13 cellular contexts compared by ENCODE assay signal in the genomic region with DNA sequence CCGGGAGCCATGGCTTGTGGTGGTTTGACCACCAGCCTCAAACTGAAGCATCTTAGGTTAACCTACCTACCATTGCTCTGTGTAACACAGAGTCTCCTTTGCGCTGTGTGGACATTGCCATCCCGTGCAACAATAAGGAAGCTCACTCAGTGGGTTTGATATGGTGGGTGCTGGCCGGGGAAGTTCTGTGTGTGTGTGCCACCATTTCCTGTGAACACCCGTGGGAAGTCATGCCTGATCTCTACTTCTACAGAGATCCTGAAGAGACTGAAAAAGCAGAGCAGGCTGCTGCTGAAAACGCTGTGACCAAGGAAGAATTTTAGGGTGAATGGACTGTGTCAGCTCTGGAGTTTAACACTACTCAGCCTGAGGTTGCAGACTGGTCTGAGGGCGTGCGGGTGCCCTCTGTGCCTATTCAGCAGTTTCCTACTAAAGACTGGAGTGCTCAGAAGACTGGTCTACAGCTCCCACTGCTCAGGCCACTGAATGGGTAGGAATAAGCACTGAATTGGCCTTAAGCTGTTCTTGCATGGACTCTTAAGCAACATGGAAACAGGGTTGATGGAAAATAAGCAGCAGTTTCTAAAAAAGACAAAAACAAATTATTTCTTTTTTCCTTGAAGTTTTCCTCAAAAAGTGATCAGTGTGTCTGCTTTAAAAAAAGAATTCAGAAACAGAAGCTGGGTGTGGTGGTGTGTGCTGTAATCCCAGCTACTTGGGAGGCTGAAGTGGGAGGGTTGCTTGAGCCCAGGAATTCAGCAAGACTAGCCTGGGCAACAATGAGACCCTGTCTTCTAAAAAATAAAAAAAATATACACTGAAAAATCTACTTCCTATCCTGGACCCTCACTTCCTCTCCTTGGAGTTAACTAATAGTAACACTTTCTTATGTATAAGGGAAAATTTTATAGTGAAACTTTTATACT. TPM values are rescaled to one million over a fixed set of nuclear protein-coding genes. Genes with fewer than 3 reads are reported as not detected.
DNase-seq lines count a peak whose midpoint lies in the region; ATAC-seq and TF ChIP-seq lines count a peak whose summit lies in the region.
"Had no signal": no experiment of that assay in that cellular context is flagged by ENCODE, and none has a peak within 500 bp of the region (broad histone marks: within the 10 kb centered on the region; RNA-seq: fewer than 3 reads in every experiment).

No MANE protein-coding gene starts in this region.

- peaks cover 17% of the 10 kb centered on the region for H4K20me1 ChIP-seq in GM23338 (replicated peaks; ENCODE audit: insufficient read depth)

- TF ChIP-seq CTCF in GM23338 (conservative IDR thresholded peaks at IDR 0.05; ENCODE audit: low read depth in 2 of 2) (no peak), heart right ventricle (IDR thresholded peaks at IDR 0.05) (no peak)

- H3K9me3 Mint-ChIP-seq in GM23338, result no peaks in the 10 kb centered on the region
- no peaks in the 10 kb centered on the region for H3K9me3 Mint-ChIP-seq in activated T-helper 17 cell treated with anti-CD3 and anti-CD28 coated beads, Interleukin-2, amount 50 U/mL, for 72 hours

- H3F3A ChIP-seq in GM23338 (replicated peaks; ENCODE audit: low read depth), result no peaks in the 10 kb centered on the region

- no peak overlapping the region for H3K4me3 ChIP-seq in GM23338
- H3K4me3 ChIP-seq in heart right ventricle, result no peak overlapping the region
- H3K4me3 ChIP-seq in skeletal muscle tissue (ENCODE audit: low read length in 3 of 3), result peak overlapping the region in 1 of 3 donors; percentile 42

- H3K27ac Mint-ChIP-seq in GM23338, result peak overlapping the region; percentile 65
- H3K27ac Mint-ChIP-seq in activated T-helper 17 cell treated with anti-CD3 and anti-CD28 coated beads, Interleukin-2, amount 50 U/mL, for 72 hours, result no peak overlapping the region

- no peaks in the 10 kb centered on the region for H3K9me2 ChIP-seq in GM23338 (ENCODE audit: insufficient read depth)

- intact Hi-C loops in heart right ventricle (cut with DNase I), result no loop called here

- no peaks in the 10 kb centered on the region for H3K36me3 ChIP-seq in GM23338 (ENCODE audit: insufficient read depth)
- no peaks in the 10 kb centered on the region for H3K36me3 ChIP-seq in heart right ventricle
- no peaks in the 10 kb centered on the region for H3K36me3 ChIP-seq in skeletal muscle tissue (ENCODE audit: control insufficient read depth in 3 of 3, insufficient read depth in 3 of 3, low read length in 3 of 3)

- H3K27me3 Mint-ChIP-seq in GM23338 (ENCODE audit: insufficient read depth, low read depth, poor library complexity), result no peaks in the 10 kb centered on the region
- no peaks in the 10 kb centered on the region for H3K27me3 Mint-ChIP-seq in activated T-helper 17 cell treated with anti-CD3 and anti-CD28 coated beads, Interleukin-2, amount 50 U/mL, for 72 hours

- H3K4me3 Mint-ChIP-seq in GM23338, result no peak overlapping the region
- peak overlapping the region; percentile 15 for H3K4me3 Mint-ChIP-seq in activated T-helper 17 cell treated with anti-CD3 and anti-CD28 coated beads, Interleukin-2, amount 50 U/mL, for 72 hours

- peaks cover 0 to 14% (median 0%) of the 10 kb centered on the region in 11 donors for H3K9me3 ChIP-seq in heart right ventricle
- peaks cover 0 to 5% (median 0%) of the 10 kb centered on the region in 3 donors for H3K9me3 ChIP-seq in skeletal muscle tissue (ENCODE audit: control insufficient read depth in 3 of 3, low read length in 3 of 3)

- H2AFZ ChIP-seq in GM23338, result no peak overlapping the region

- H3K79me2 ChIP-seq in GM23338 (replicated peaks; ENCODE audit: insufficient read depth), result peaks cover 99% of the 10 kb centered on the region

- WGBS in heart right ventricle, 2 donors, result 63 to 72% methylated on average over 8 of the region's 8 CpGs

- no peaks in the 10 kb centered on the region for H3K27me3 ChIP-seq in GM23338 (ENCODE audit: insufficient read depth)
- H3K27me3 ChIP-seq in heart right ventricle, result no peaks in the 10 kb centered on the region
- H3K27me3 ChIP-seq in skeletal muscle tissue (ENCODE audit: control insufficient read depth in 3 of 3, insufficient read depth in 3 of 3, low read length in 3 of 3), result no peaks in the 10 kb centered on the region

- H3K9ac ChIP-seq in skeletal muscle tissue (ENCODE audit: low read depth in 1 of 3, low read length in 3 of 3), result peak overlapping the region in 1 of 3 donors; percentile 28

- no peak; the same call in 1 of the 3 replicates for ATAC-seq in GM23338
- ATAC-seq in activated T-helper 17 cell treated with anti-CD3 and anti-CD28 coated beads, Interleukin-2, amount 50 U/mL, for 72 hours (replicated peaks), result no peak
- peak in 6 of 8 donors; percentile 35 to 64 (median 51) for ATAC-seq in heart right ventricle
- ATAC-seq in HG03457 (IDR thresholded peaks at IDR 0.05; ENCODE audit: unreplicated experiment), result no peak
- ATAC-seq: PC-3; stimulated activated naive CD8-positive, alpha-beta T cell treated with anti-CD3 and anti-CD28 coated beads, Interleukin-15, Interleukin-2, amounts not matched to agents 100 U/mL and 50 U/mL, for 24 hours had no signal

- peaks cover 18% of the 10 kb centered on the region for H3K4me1 Mint-ChIP-seq in GM23338
- peaks cover 34% of the 10 kb centered on the region for H3K4me1 Mint-ChIP-seq in activated T-helper 17 cell treated with anti-CD3 and anti-CD28 coated beads, Interleukin-2, amount 50 U/mL, for 72 hours

- H3K4me2 ChIP-seq in GM23338, result no peak overlapping the region

- no peak for DNase-seq in GM23338 (ENCODE audit: low spot score)
- DNase-seq in heart right ventricle, result no peak
- DNase-seq in NCI-H2107 (lab: John Stamatoyannopoulos, UW), result no peak
- no peak for DNase-seq in NCI-H345 (lab: John Stamatoyannopoulos, UW)
- DNase-seq in activated CD8-positive, alpha-beta memory T cell treated with anti-CD3 and anti-CD28 coated beads for 24 hours, result no peak
- DNase-seq: NCI-H2029; PC-3; stimulated activated CD4-positive, alpha-beta T cell treated with anti-CD3 and anti-CD28 coated beads, Interleukin-12 subunit alpha, Interleukin-12 subunit beta, amount 100 ng/mL, for 4 hours; stimulated activated naive CD8-positive, alpha-beta T cell treated with anti-CD3 and anti-CD28 coated beads, Interleukin-15, Interleukin-2, amounts not matched to agents 100 U/mL and 50 U/mL, for 24 hours; T1000 had no signal

- H3K36me3 Mint-ChIP-seq in GM23338 (ENCODE audit: low read depth), result no peaks in the 10 kb centered on the region; the same call in 1 of the 3 replicates
- peaks cover 10% of the 10 kb centered on the region for H3K36me3 Mint-ChIP-seq in activated T-helper 17 cell treated with anti-CD3 and anti-CD28 coated beads, Interleukin-2, amount 50 U/mL, for 72 hours (ENCODE audit: low read depth)

- peaks cover 7% of the 10 kb centered on the region for H3K4me1 ChIP-seq in GM23338 (ENCODE audit: insufficient read depth)
- H3K4me1 ChIP-seq in heart right ventricle, result peaks cover 9 to 68% (median 46%) of the 10 kb centered on the region in 9 donors
- H3K4me1 ChIP-seq in skeletal muscle tissue (ENCODE audit: control insufficient read depth in 3 of 3, insufficient read depth in 3 of 3, low read length in 3 of 3), result peaks cover 18 to 23% (median 21%) of the 10 kb centered on the region in 3 donors

- 0 out of 2 replicates have a peak overlapping the region, but pooled peaks have one; percentile 17 for H3K27ac ChIP-seq in GM23338 (ENCODE audit: low read depth)
- H3K27ac ChIP-seq in heart right ventricle, result peak overlapping the region in 9 of 10 donors; percentile 38 to 63 (median 51)
- H3K27ac ChIP-seq in skeletal muscle tissue (ENCODE audit: low read depth, low read length), result peak overlapping the region; percentile 36

TF ChIP-seq in GM23338, 12 proteins besides CTCF, POLR2A, EP300 and RAD21:
- TF ChIP-seq, protein P1, sequence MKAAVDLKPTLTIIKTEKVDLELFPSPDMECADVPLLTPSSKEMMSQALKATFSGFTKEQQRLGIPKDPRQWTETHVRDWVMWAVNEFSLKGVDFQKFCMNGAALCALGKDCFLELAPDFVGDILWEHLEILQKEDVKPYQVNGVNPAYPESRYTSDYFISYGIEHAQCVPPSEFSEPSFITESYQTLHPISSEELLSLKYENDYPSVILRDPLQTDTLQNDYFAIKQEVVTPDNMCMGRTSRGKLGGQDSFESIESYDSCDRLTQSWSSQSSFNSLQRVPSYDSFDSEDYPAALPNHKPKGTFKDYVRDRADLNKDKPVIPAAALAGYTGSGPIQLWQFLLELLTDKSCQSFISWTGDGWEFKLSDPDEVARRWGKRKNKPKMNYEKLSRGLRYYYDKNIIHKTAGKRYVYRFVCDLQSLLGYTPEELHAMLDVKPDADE (IDR thresholded peaks at IDR 0.05), result no peak

RNA-seq across cellular contexts. Expression of a gene that starts 14.6 kb away (rescaled TPM):
- 36.8 and 50.3 TPM in 2 replicates for total RNA-seq in GM23338 (2014; rRNA removed; shearing (Covaris generic))
- polyA plus RNA-seq in GM23338 (2016; fragmentation: Nextera tagmentation; extraction: Ambion mirVana) (19.1 and 23.4 TPM in 2 replicates), heart right ventricle (1 to 10 TPM; 3.7 to 9.0 TPM)
- total RNA-seq in activated T-helper 17 cell treated with anti-CD3 and anti-CD28 coated beads, Interleukin-2, amount 50 U/mL, for 72 hours, result 10 to 100 TPM; 52.6 to 61.6 TPM
- total RNA-seq in heart right ventricle (10 to 100 TPM; 23.2 to 46.3 (median 39.0) TPM), skeletal muscle tissue (71.5 TPM)

Comparison
In these comparisons a context has a peak if more than half of its experiments do, and no peak if none do; other contexts are left out.
1. ATAC-seq: peak in heart right ventricle (6 of 8); none in GM23338 (single experiment), activated T-helper 17 cell treated with anti-CD3 and anti-CD28 coated beads, Interleukin-2, amount 50 U/mL, for 72 hours (single experiment) and HG03457 (single experiment).
2. Peak in every context shown above with its lines, with median percentiles within 50 percentile points of each other: H3K27ac ChIP-seq.